Comparison of ENCODE assay signal across 16 cellular contexts in genomic region chr14:96565811-96566210, GRCh38.
"Had no signal": no experiment of that assay in that cellular context is flagged by ENCODE, and none has a peak within 500 bp of the region (broad histone marks: within the 10 kb centered on the region; RNA-seq: fewer than 3 reads in every experiment).

No MANE protein-coding gene starts in this region.

- H3K4me3 Mint-ChIP-seq: activated B cell treated with CpG ODN at 0.5 μM for 24 hours; activated CD4-positive, alpha-beta T cell treated with anti-CD3 and anti-CD28 coated beads, Interleukin-2, amount 10 ng/mL, durations not matched to agents 7 days and 5 days; activated naive CD4-positive, alpha-beta T cell treated with anti-CD3 and anti-CD28 coated beads for 36 hours; naive thymus-derived CD4-positive, alpha-beta T cell had no signal

- ATAC-seq: body of pancreas; gastrocnemius medialis; heart right ventricle; left cardiac atrium; mucosa of descending colon; naive thymus-derived CD4-positive, alpha-beta T cell; pancreas had no signal

- H3K27ac Mint-ChIP-seq: activated B cell treated with CpG ODN at 0.5 μM for 24 hours; activated CD4-positive, alpha-beta T cell treated with anti-CD3 and anti-CD28 coated beads, Interleukin-2, amount 10 ng/mL, durations not matched to agents 7 days and 5 days; activated naive CD4-positive, alpha-beta T cell treated with anti-CD3 and anti-CD28 coated beads for 36 hours; activated T-helper 2 cell treated with anti-CD3 and anti-CD28 coated beads, Interferon-gamma antibody, Interleukin-2, Interleukin-4, amounts not matched to agents 10 μg/mL and 5 μg/mL and 100 μg/mL, durations not matched to agents 14 hours and 24 hours and 36 hours had no signal

- DNase-seq: activated B cell treated with CpG ODN at 0.5 μM for 24 hours; activated CD4-positive, alpha-beta T cell treated with anti-CD3 and anti-CD28 coated beads, Interleukin-2, amount 10 ng/mL, durations not matched to agents 7 days and 5 days; activated CD8-positive, alpha-beta memory T cell treated with anti-CD3 and anti-CD28 coated beads, Interleukin-2, amount 50 U/mL, for 48 hours; activated naive CD4-positive, alpha-beta T cell treated with anti-CD3 and anti-CD28 coated beads for 36 hours; amygdala; body of pancreas; effector CD8-positive, alpha-beta T cell; gastrocnemius medialis; heart right ventricle; left cardiac atrium; mucosa of descending colon; naive thymus-derived CD4-positive, alpha-beta T cell; pancreas; sigmoid colon; stimulated activated CD4-positive, alpha-beta T cell treated with anti-CD3 and anti-CD28 coated beads, Interleukin-1b, Interleukin-23, amount 100 ng/mL, for 48 hours had no signal

- H3K27me3 Mint-ChIP-seq: activated B cell treated with CpG ODN at 0.5 μM for 24 hours; activated CD4-positive, alpha-beta T cell treated with anti-CD3 and anti-CD28 coated beads, Interleukin-2, amount 10 ng/mL, durations not matched to agents 7 days and 5 days; naive thymus-derived CD4-positive, alpha-beta T cell had no signal

- H3K9me3 Mint-ChIP-seq: activated B cell treated with CpG ODN at 0.5 μM for 24 hours; activated CD4-positive, alpha-beta T cell treated with anti-CD3 and anti-CD28 coated beads, Interleukin-2, amount 10 ng/mL, durations not matched to agents 7 days and 5 days; activated naive CD4-positive, alpha-beta T cell treated with anti-CD3 and anti-CD28 coated beads for 36 hours; activated T-helper 2 cell treated with anti-CD3 and anti-CD28 coated beads, Interferon-gamma antibody, Interleukin-2, Interleukin-4, amounts not matched to agents 10 μg/mL and 5 μg/mL and 100 μg/mL, durations not matched to agents 14 hours and 24 hours and 36 hours; naive thymus-derived CD4-positive, alpha-beta T cell had no signal
